Comparison of ENCODE assay signal across 23 cellular contexts in genomic region chr11:132595711-132596111, GRCh38.
A peak's percentile ranks its signal among the peaks of the same experiment; 100 is the strongest.
DNase-seq lines count a peak whose midpoint lies in the region; ATAC-seq, FAIRE-seq and TF ChIP-seq lines count a peak whose summit lies in the region.
"Had no signal": no experiment of that assay in that cellular context is flagged by ENCODE, and none has a peak within 500 bp of the region (broad histone marks: within the 10 kb centered on the region; RNA-seq: fewer than 3 reads in every experiment).

No MANE protein-coding gene starts in this region.

- DNase-seq in MG63 (peak; percentile 6), NCI-H69 (lab: John Stamatoyannopoulos, UW) (peak; percentile 25), cerebellar cortex (ENCODE audit: low spot score) (peak; percentile 72), posterior vena cava (ENCODE audit: low spot score) (no peak), breast epithelium (ENCODE audit: low spot score in 2 of 2) (no peak), RCC 7860 (ENCODE audit: low spot score) (no peak)
- DNase-seq: activated CD4-positive, alpha-beta T cell treated with anti-CD3 and anti-CD28 coated beads, Interleukin-2, amount 50 U/mL, for 48 hours; activated naive CD4-positive, alpha-beta T cell treated with anti-CD3 and anti-CD28 coated beads for 36 hours; AML-193; anterior cingulate cortex; Karpas-422; mesendoderm; natural killer cell; NCI-H1417 treated with DMSO at 0.1 percent for 48 hours; NCI-H446 treated with DMSO at 0.1 percent for 48 hours; SHP77 treated with DMSO at 0.1 percent for 48 hours; stimulated activated CD4-positive, alpha-beta T cell treated with anti-CD3 and anti-CD28 coated beads, Interleukin-2, amount 100 ng/mL, for 48 hours; T-helper 17 cell had no signal

- FAIRE-seq in RCC 7860 (lab: Jason Lieb, UNC): no peak

- H3K4me3 Mint-ChIP-seq in nephron: no peak overlapping the region
- H3K4me3 Mint-ChIP-seq: activated naive CD4-positive, alpha-beta T cell treated with anti-CD3 and anti-CD28 coated beads for 36 hours; natural killer cell; T-helper 17 cell had no signal

- no peak overlapping the region for H3K4me3 ChIP-seq in MG63
- no peak overlapping the region for H3K4me3 ChIP-seq in breast epithelium
- H3K4me3 ChIP-seq: coronary artery, gastroesophageal sphincter had no signal

- no peak for TF ChIP-seq POLR2A in breast epithelium (IDR thresholded peaks at IDR 0.05)

- no peaks in the 10 kb centered on the region for H3K9me3 Mint-ChIP-seq in nephron

- H3K27me3 ChIP-seq in MG63: peaks cover 3% of the 10 kb centered on the region; the same call in 1 of the 2 replicates
- H3K27me3 ChIP-seq in breast epithelium: no peaks in the 10 kb centered on the region
- H3K27me3 ChIP-seq: gastroesophageal sphincter had no signal

- no peak for TF ChIP-seq CTCF in nephron (IDR thresholded peaks at IDR 0.05; ENCODE audit: unreplicated experiment in 3 of 3)
- TF ChIP-seq CTCF in breast epithelium (IDR thresholded peaks at IDR 0.05): no peak

- H3K27me3 Mint-ChIP-seq in nephron (ENCODE audit: low read depth): no peaks in the 10 kb centered on the region

- H3K36me3 ChIP-seq in MG63 (no peaks in the 10 kb centered on the region), breast epithelium (no peaks in the 10 kb centered on the region)
- H3K36me3 ChIP-seq: gastroesophageal sphincter had no signal

- H3K4me1 ChIP-seq in breast epithelium: no peaks in the 10 kb centered on the region
- H3K4me1 ChIP-seq: gastroesophageal sphincter had no signal

- H3K36me3 Mint-ChIP-seq in nephron (ENCODE audit: low read depth): no peaks in the 10 kb centered on the region
- H3K36me3 Mint-ChIP-seq: natural killer cell had no signal

- intact Hi-C loops in posterior vena cava (cut with DNase I) (no loop called here), breast epithelium (cut with DNase I; ENCODE audit: low total_unique reads) (no loop called here)

- peak overlapping the region in 2 of 3 experiments; percentile 13 to 34 for H3K27ac Mint-ChIP-seq in nephron
- H3K27ac Mint-ChIP-seq: activated naive CD4-positive, alpha-beta T cell treated with anti-CD3 and anti-CD28 coated beads for 36 hours; natural killer cell; T-helper 17 cell had no signal

- ATAC-seq in GM21528 (IDR thresholded peaks at IDR 0.05; ENCODE audit: low FRiP score, unreplicated experiment): no peak
- ATAC-seq: gastroesophageal sphincter, natural killer cell, T-helper 17 cell had no signal

- H3K4me1 Mint-ChIP-seq in nephron: peaks cover 18% of the 10 kb centered on the region
- H3K4me1 Mint-ChIP-seq: natural killer cell had no signal

- H3K9me3 ChIP-seq in MG63 (no peaks in the 10 kb centered on the region), breast epithelium (no peaks in the 10 kb centered on the region)
- H3K9me3 ChIP-seq: gastroesophageal sphincter had no signal

- H3K27ac ChIP-seq in breast epithelium: no peak overlapping the region
- H3K27ac ChIP-seq: coronary artery, gastroesophageal sphincter, VCaP had no signal

Comparison
In these comparisons a context has a peak if more than half of its experiments do, and no peak if none do; other contexts are left out.
1. DNase-seq: peak in MG63 (single experiment), NCI-H69 (single experiment) and cerebellar cortex (single experiment); none in posterior vena cava (single experiment), breast epithelium (0 of 2) and RCC 7860 (single experiment).